27 cellular contexts compared by ENCODE assay signal in the genomic region with DNA sequence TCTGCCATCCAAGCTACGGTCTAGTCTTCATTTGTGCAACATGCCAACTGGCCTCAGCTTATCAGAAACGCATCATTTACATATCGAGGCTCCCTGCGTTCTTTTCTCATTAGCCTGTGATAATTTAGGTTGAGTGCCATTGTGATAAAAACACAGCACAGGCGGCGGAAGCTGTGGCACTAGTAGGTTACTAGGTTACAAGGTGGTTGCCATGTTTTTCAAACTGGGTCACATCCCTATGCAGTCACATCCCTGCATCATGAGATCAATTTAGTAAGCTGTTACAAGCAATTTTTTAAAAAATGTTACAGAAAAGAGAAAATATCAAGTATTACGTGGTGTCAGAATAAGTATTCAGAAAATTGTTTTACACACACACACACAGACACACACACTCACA.
DNase-seq lines count a peak whose midpoint lies in the region; ATAC-seq and TF ChIP-seq lines count a peak whose summit lies in the region.
"Had no signal": no experiment of that assay in that cellular context is flagged by ENCODE, and none has a peak within 500 bp of the region (broad histone marks: within the 10 kb centered on the region; RNA-seq: fewer than 3 reads in every experiment).

No MANE protein-coding gene starts in this region.

- H3K36me3 ChIP-seq in adrenal gland (replicated peaks in 1 of 2): no peaks in the 10 kb centered on the region
- H3K36me3 ChIP-seq: left lung, right atrium auricular region, uterus had no signal

- peaks cover 36% of the 10 kb centered on the region for H3K36me3 Mint-ChIP-seq in activated CD4-positive, alpha-beta T cell treated with anti-CD3 and anti-CD28 coated beads, Interleukin-2, amount 10 ng/mL, durations not matched to agents 24 days and 14 days (ENCODE audit: low read depth)
- peaks cover 1% of the 10 kb centered on the region for H3K36me3 Mint-ChIP-seq in activated CD4-positive, alpha-beta T cell treated with anti-CD3 and anti-CD28 coated beads, Interleukin-2, amount 10 ng/mL, durations not matched to agents 7 days and 5 days (ENCODE audit: low read depth)
- no peaks in the 10 kb centered on the region for H3K36me3 Mint-ChIP-seq in CD4-positive, alpha-beta T cell (ENCODE audit: low read depth)
- peaks cover 12% of the 10 kb centered on the region for H3K36me3 Mint-ChIP-seq in effector memory CD8-positive, alpha-beta T cell (ENCODE audit: insufficient read depth)

- ATAC-seq in CD4-positive, alpha-beta T cell (ENCODE audit: poor library complexity): peak; percentile 65
- peak; percentile 67 for ATAC-seq in effector memory CD8-positive, alpha-beta T cell (replicated peaks)
- ATAC-seq: esophagus mucosa, left lung, SK-N-SH treated with all-trans-retinoic acid at 6 μM for 48 hours had no signal

- H3K27ac Mint-ChIP-seq in activated CD4-positive, alpha-beta T cell treated with anti-CD3 and anti-CD28 coated beads, Interleukin-2, amount 10 ng/mL, durations not matched to agents 24 days and 14 days: peak overlapping the region; percentile 76
- no peak overlapping the region for H3K27ac Mint-ChIP-seq in activated CD4-positive, alpha-beta T cell treated with anti-CD3 and anti-CD28 coated beads, Interleukin-2, amount 10 ng/mL, durations not matched to agents 7 days and 5 days
- peak overlapping the region; percentile 80 for H3K27ac Mint-ChIP-seq in CD4-positive, alpha-beta T cell
- peak overlapping the region; percentile 91 to 96 for H3K27ac Mint-ChIP-seq in effector memory CD8-positive, alpha-beta T cell

- DNase-seq in activated CD4-positive, alpha-beta T cell treated with anti-CD3 and anti-CD28 coated beads, Interleukin-2, amount 10 ng/mL, durations not matched to agents 24 days and 14 days: no peak
- DNase-seq in activated CD4-positive, alpha-beta T cell treated with anti-CD3 and anti-CD28 coated beads, Interleukin-2, amount 10 ng/mL, durations not matched to agents 7 days and 5 days: no peak
- DNase-seq in CD4-positive, alpha-beta T cell: peak in 3 of 10 experiments; percentile 5 to 8 (median 6)
- peak; percentile 23 for DNase-seq in T-helper 22 cell (ENCODE audit: low read depth)
- peak in 2 of 3 experiments; percentile 44 for DNase-seq in effector memory CD8-positive, alpha-beta T cell
- no peak for DNase-seq in NCI-H748 (lab: John Stamatoyannopoulos, UW; ENCODE audit: unreplicated experiment)
- DNase-seq in NCI-H82 (lab: John Stamatoyannopoulos, UW): no peak
- no peak for DNase-seq in adrenal gland
- DNase-seq: 8988T; activated CD4-positive, alpha-beta T cell treated with anti-CD3 and anti-CD28 coated beads for 36 hours; cortex of kidney; DMS 273 treated with DMSO at 0.1 percent for 48 hours; glutamatergic neuron; islet precursor cell; left lung; NCI-H1048; NCI-H1694 treated with DMSO at 0.1 percent for 48 hours; NCI-H2171; NCI-H510A treated with DMSO at 0.1 percent for 48 hours; PC-9; T1000; uterus had no signal

- CTCF ChIA-PET in activated CD4-positive, alpha-beta T cell treated with anti-CD3 and anti-CD28 coated beads, Interleukin-2, amount 10 ng/mL, durations not matched to agents 7 days and 5 days (lab: Charles Lee): interaction anchor here (0.7 to 1.8 kb wide), 8 partner anchors 11 to 137 kb away, joined by 3 to 5 read pairs (median 3); no protein-coding TSS in a partner anchor
- CTCF ChIA-PET in CD4-positive, alpha-beta T cell (lab: Charles Lee): interaction anchor here (1.1 kb wide), 1 partner anchor 49 kb away, joined by 4 read pairs; no protein-coding TSS in a partner anchor

- no peak overlapping the region for H3K27ac ChIP-seq in CD4-positive, alpha-beta T cell (ENCODE audit: low read depth, low read length)
- H3K27ac ChIP-seq in adrenal gland: no peak overlapping the region
- H3K27ac ChIP-seq: left lung, PC-9, right atrium auricular region, uterus, VCaP had no signal

- peaks cover 33% of the 10 kb centered on the region for H3K9me3 Mint-ChIP-seq in activated CD4-positive, alpha-beta T cell treated with anti-CD3 and anti-CD28 coated beads, Interleukin-2, amount 10 ng/mL, durations not matched to agents 24 days and 14 days
- H3K9me3 Mint-ChIP-seq in activated CD4-positive, alpha-beta T cell treated with anti-CD3 and anti-CD28 coated beads, Interleukin-2, amount 10 ng/mL, durations not matched to agents 7 days and 5 days: peaks cover 36% of the 10 kb centered on the region
- no peaks in the 10 kb centered on the region for H3K9me3 Mint-ChIP-seq in CD4-positive, alpha-beta T cell
- no peaks in the 10 kb centered on the region for H3K9me3 Mint-ChIP-seq in effector memory CD8-positive, alpha-beta T cell

- no peak overlapping the region for H3K4me3 ChIP-seq in adrenal gland
- H3K4me3 ChIP-seq: left lung, PC-9, right atrium auricular region, smooth muscle cell, uterus had no signal

- H3K27me3 ChIP-seq in CD4-positive, alpha-beta T cell (ENCODE audit: control insufficient read depth, insufficient read depth, low read length): no peaks in the 10 kb centered on the region
- H3K27me3 ChIP-seq in adrenal gland: no peaks in the 10 kb centered on the region
- H3K27me3 ChIP-seq: left lung, right atrium auricular region, uterus had no signal

- no peak for TF ChIP-seq POLR2A in adrenal gland (IDR thresholded peaks at IDR 0.05)

- H3K4me1 Mint-ChIP-seq in activated CD4-positive, alpha-beta T cell treated with anti-CD3 and anti-CD28 coated beads, Interleukin-2, amount 10 ng/mL, durations not matched to agents 24 days and 14 days: peaks cover 57% of the 10 kb centered on the region
- H3K4me1 Mint-ChIP-seq in activated CD4-positive, alpha-beta T cell treated with anti-CD3 and anti-CD28 coated beads, Interleukin-2, amount 10 ng/mL, durations not matched to agents 7 days and 5 days: peaks cover 43% of the 10 kb centered on the region
- H3K4me1 Mint-ChIP-seq in CD4-positive, alpha-beta T cell (ENCODE audit: low read depth): peaks cover 25% of the 10 kb centered on the region
- peaks cover 33 to 38% of the 10 kb centered on the region in 2 donors for H3K4me1 Mint-ChIP-seq in effector memory CD8-positive, alpha-beta T cell (ENCODE audit: low read depth in 2 of 2)

- intact Hi-C loops in activated CD4-positive, alpha-beta T cell treated with anti-CD3 and anti-CD28 coated beads, Interleukin-2, amount 10 ng/mL, durations not matched to agents 24 days and 14 days (cut with micrococcal nuclease): loop anchor here (2.0 to 5.0 kb wide), 3 partner anchors 56 to 99 kb away; no protein-coding TSS in a partner anchor
- intact Hi-C loops in CD4-positive, alpha-beta T cell (cut with DNase I, micrococcal nuclease): no loop called here
- intact Hi-C loops in adrenal gland (cut with DNase I): no loop called here

- WGBS in adrenal gland, 4 donors: 77 to 86% (median 85%) methylated on average over 7 of the region's 7 CpGs

- H3K9me3 ChIP-seq in CD4-positive, alpha-beta T cell (ENCODE audit: control insufficient read depth, low read length): no peaks in the 10 kb centered on the region
- no peaks in the 10 kb centered on the region for H3K9me3 ChIP-seq in adrenal gland (replicated peaks in 1 of 3)
- H3K9me3 ChIP-seq: left lung, right atrium auricular region, uterus had no signal

- TF ChIP-seq CTCF in CD4-positive, alpha-beta T cell (IDR thresholded peaks at IDR 0.05): no peak
- no peak for TF ChIP-seq CTCF in adrenal gland (IDR thresholded peaks at IDR 0.05)

- H3K4me3 Mint-ChIP-seq in activated CD4-positive, alpha-beta T cell treated with anti-CD3 and anti-CD28 coated beads, Interleukin-2, amount 10 ng/mL, durations not matched to agents 24 days and 14 days: no peak overlapping the region
- H3K4me3 Mint-ChIP-seq in activated CD4-positive, alpha-beta T cell treated with anti-CD3 and anti-CD28 coated beads, Interleukin-2, amount 10 ng/mL, durations not matched to agents 7 days and 5 days: no peak overlapping the region
- peak overlapping the region; percentile 6 for H3K4me3 Mint-ChIP-seq in CD4-positive, alpha-beta T cell
- peak overlapping the region; percentile 60 to 68 for H3K4me3 Mint-ChIP-seq in effector memory CD8-positive, alpha-beta T cell
- H3K4me3 Mint-ChIP-seq: activated CD4-positive, alpha-beta T cell treated with anti-CD3 and anti-CD28 coated beads for 36 hours had no signal

- H3K4me1 ChIP-seq in adrenal gland (replicated peaks in 1 of 2): no peaks in the 10 kb centered on the region
- H3K4me1 ChIP-seq: left lung, right atrium auricular region, uterus had no signal

- H3K27me3 Mint-ChIP-seq in activated CD4-positive, alpha-beta T cell treated with anti-CD3 and anti-CD28 coated beads, Interleukin-2, amount 10 ng/mL, durations not matched to agents 24 days and 14 days: no peaks in the 10 kb centered on the region
- no peaks in the 10 kb centered on the region for H3K27me3 Mint-ChIP-seq in activated CD4-positive, alpha-beta T cell treated with anti-CD3 and anti-CD28 coated beads, Interleukin-2, amount 10 ng/mL, durations not matched to agents 7 days and 5 days
- H3K27me3 Mint-ChIP-seq in CD4-positive, alpha-beta T cell: peaks cover 8% of the 10 kb centered on the region
- peaks cover 6 to 11% of the 10 kb centered on the region in 2 donors for H3K27me3 Mint-ChIP-seq in effector memory CD8-positive, alpha-beta T cell

- POLR2A ChIA-PET in activated CD4-positive, alpha-beta T cell treated with anti-CD3 and anti-CD28 coated beads, Interleukin-2, amount 10 ng/mL, durations not matched to agents 7 days and 5 days (lab: Charles Lee): no interaction called here
- POLR2A ChIA-PET in CD4-positive, alpha-beta T cell (lab: Charles Lee): no interaction called here

Comparison
In these comparisons a context has a peak if more than half of its experiments do, and no peak if none do; other contexts are left out.
1. DNase-seq: peak in T-helper 22 cell (single experiment) and effector memory CD8-positive, alpha-beta T cell (2 of 3); none in activated CD4-positive, alpha-beta T cell treated with anti-CD3 and anti-CD28 coated beads, Interleukin-2, amount 10 ng/mL, durations not matched to agents 24 days and 14 days (single experiment), activated CD4-positive, alpha-beta T cell treated with anti-CD3 and anti-CD28 coated beads, Interleukin-2, amount 10 ng/mL, durations not matched to agents 7 days and 5 days (single experiment), NCI-H748 (single experiment), NCI-H82 (single experiment) and adrenal gland (0 of 7).
2. H3K4me3 Mint-ChIP-seq: peak in CD4-positive, alpha-beta T cell (single experiment) and effector memory CD8-positive, alpha-beta T cell (2 of 2); none in activated CD4-positive, alpha-beta T cell treated with anti-CD3 and anti-CD28 coated beads, Interleukin-2, amount 10 ng/mL, durations not matched to agents 24 days and 14 days (single experiment) and activated CD4-positive, alpha-beta T cell treated with anti-CD3 and anti-CD28 coated beads, Interleukin-2, amount 10 ng/mL, durations not matched to agents 7 days and 5 days (single experiment).